17 cellular contexts compared by ENCODE assay signal in genomic region chr5:119362714-119363113, GRCh38. TPM values are rescaled to one million over a fixed set of nuclear protein-coding genes. Genes with fewer than 3 reads are reported as not detected.
A peak's percentile ranks its signal among the peaks of the same experiment; 100 is the strongest.
DNase-seq lines count a peak whose midpoint lies in the region; ATAC-seq and TF ChIP-seq lines count a peak whose summit lies in the region.
"Had no signal": no experiment of that assay in that cellular context is flagged by ENCODE, and none has a peak within 500 bp of the region (broad histone marks: within the 10 kb centered on the region; RNA-seq: fewer than 3 reads in every experiment).

No MANE protein-coding gene starts in this region.

- H3K9me3 Mint-ChIP-seq in activated naive CD4-positive, alpha-beta T cell treated with anti-CD3 and anti-CD28 coated beads for 36 hours = no peaks in the 10 kb centered on the region
- H3K9me3 Mint-ChIP-seq in activated B cell treated with CpG ODN at 0.5 μM for 24 hours = peaks cover 2% of the 10 kb centered on the region
- H3K9me3 Mint-ChIP-seq in dendritic cell treated with granulocyte-macrophage colony-stimulating factor and Interleukin-4, amounts not matched to agents 40 ng/mL and 50 ng/mL, for 4 days = no peaks in the 10 kb centered on the region

- H3K36me3 ChIP-seq in subcutaneous abdominal adipose tissue (ENCODE audit: control insufficient read depth in 5 of 5, insufficient read depth in 5 of 5, low read length in 5 of 5) (no peaks in the 10 kb centered on the region), HAP-1 (replicated peaks) (no peaks in the 10 kb centered on the region)
- H3K36me3 ChIP-seq: brain microvascular endothelial cell, gastroesophageal sphincter, upper lobe of left lung had no signal

- no peaks in the 10 kb centered on the region for H3K27me3 Mint-ChIP-seq in activated naive CD4-positive, alpha-beta T cell treated with anti-CD3 and anti-CD28 coated beads for 36 hours (ENCODE audit: low read depth)
- H3K27me3 Mint-ChIP-seq in activated B cell treated with CpG ODN at 0.5 μM for 24 hours = no peaks in the 10 kb centered on the region
- no peaks in the 10 kb centered on the region for H3K27me3 Mint-ChIP-seq in dendritic cell treated with granulocyte-macrophage colony-stimulating factor and Interleukin-4, amounts not matched to agents 40 ng/mL and 50 ng/mL, for 4 days

- DNase-seq in activated naive CD4-positive, alpha-beta T cell treated with anti-CD3 and anti-CD28 coated beads for 36 hours = no peak
- no peak for DNase-seq in activated naive CD4-positive, alpha-beta T cell treated with Interleukin-2 at 50 U/mL for 16 hours
- DNase-seq in activated B cell treated with CpG ODN at 0.5 μM for 24 hours (no peak), HAP-1 (ENCODE audit: low spot score in 2 of 2) (no peak), NCI-H2081 (lab: John Stamatoyannopoulos, UW) (no peak)
- DNase-seq: activated CD8-positive, alpha-beta memory T cell treated with anti-CD3 and anti-CD28 coated beads for 24 hours; brain microvascular endothelial cell; dorsolateral prefrontal cortex; left colon; NCI-H187 treated with DMSO at 0.1 percent for 48 hours; nucleus accumbens; stimulated activated CD4-positive, alpha-beta T cell treated with anti-CD3 and anti-CD28 coated beads, Interleukin-12 subunit alpha, Interleukin-12 subunit beta, amount 100 ng/mL, for 4 hours; upper lobe of left lung had no signal

- intact Hi-C loops in activated naive CD4-positive, alpha-beta T cell treated with anti-CD3 and anti-CD28 coated beads for 36 hours (cut with micrococcal nuclease) = no loop called here
- intact Hi-C loops in activated B cell treated with CpG ODN at 0.5 μM for 24 hours (cut with micrococcal nuclease) = no loop called here
- intact Hi-C loops in dendritic cell treated with granulocyte-macrophage colony-stimulating factor and Interleukin-4, amounts not matched to agents 40 ng/mL and 50 ng/mL, for 4 days (cut with micrococcal nuclease) = no loop called here

- peak overlapping the region; percentile 51 for H3K27ac ChIP-seq in subcutaneous abdominal adipose tissue (ENCODE audit: low read depth, low read length)
- H3K27ac ChIP-seq: brain microvascular endothelial cell, dorsolateral prefrontal cortex, gastroesophageal sphincter, upper lobe of left lung had no signal

- no peak overlapping the region for H3K4me3 ChIP-seq in subcutaneous abdominal adipose tissue (ENCODE audit: low read depth in 1 of 5, low read length in 5 of 5)
- no peak overlapping the region for H3K4me3 ChIP-seq in HAP-1
- H3K4me3 ChIP-seq: dorsolateral prefrontal cortex, gastroesophageal sphincter, upper lobe of left lung had no signal

- H3K4me3 Mint-ChIP-seq in activated naive CD4-positive, alpha-beta T cell treated with anti-CD3 and anti-CD28 coated beads for 36 hours = peak overlapping the region; percentile 28
- H3K4me3 Mint-ChIP-seq in activated B cell treated with CpG ODN at 0.5 μM for 24 hours = peak overlapping the region; percentile 1
- no peak overlapping the region for H3K4me3 Mint-ChIP-seq in dendritic cell treated with granulocyte-macrophage colony-stimulating factor and Interleukin-4, amounts not matched to agents 40 ng/mL and 50 ng/mL, for 4 days

- peaks cover 74% of the 10 kb centered on the region for H3K36me3 Mint-ChIP-seq in activated naive CD4-positive, alpha-beta T cell treated with anti-CD3 and anti-CD28 coated beads for 36 hours (ENCODE audit: low read depth)
- H3K36me3 Mint-ChIP-seq in activated B cell treated with CpG ODN at 0.5 μM for 24 hours (ENCODE audit: low read depth) = peaks cover 72% of the 10 kb centered on the region
- H3K36me3 Mint-ChIP-seq in dendritic cell treated with granulocyte-macrophage colony-stimulating factor and Interleukin-4, amounts not matched to agents 40 ng/mL and 50 ng/mL, for 4 days (ENCODE audit: low read depth) = peaks cover 86% of the 10 kb centered on the region

- H3K9me3 ChIP-seq in subcutaneous abdominal adipose tissue (ENCODE audit: control insufficient read depth in 5 of 5, low read length in 5 of 5) (no peaks in the 10 kb centered on the region), HAP-1 (no peaks in the 10 kb centered on the region)
- H3K9me3 ChIP-seq: gastroesophageal sphincter, upper lobe of left lung had no signal

- H3K4me1 Mint-ChIP-seq in activated naive CD4-positive, alpha-beta T cell treated with anti-CD3 and anti-CD28 coated beads for 36 hours (ENCODE audit: low read depth) = peaks cover 96% of the 10 kb centered on the region
- peaks cover 98% of the 10 kb centered on the region for H3K4me1 Mint-ChIP-seq in activated B cell treated with CpG ODN at 0.5 μM for 24 hours
- H3K4me1 Mint-ChIP-seq in dendritic cell treated with granulocyte-macrophage colony-stimulating factor and Interleukin-4, amounts not matched to agents 40 ng/mL and 50 ng/mL, for 4 days (ENCODE audit: low read depth) = peaks cover 87% of the 10 kb centered on the region

- in situ Hi-C loops in HAP-1 (cut with MboI; ENCODE audit: low sequenced_read_pairs) = no loop called here

- ATAC-seq in activated B cell treated with CpG ODN at 0.5 μM for 24 hours (ENCODE audit: low read depth) = no peak
- ATAC-seq in GM18870 (IDR thresholded peaks at IDR 0.05; ENCODE audit: unreplicated experiment) = no peak
- ATAC-seq: gastroesophageal sphincter, left colon had no signal

- H3K27me3 ChIP-seq in subcutaneous abdominal adipose tissue (ENCODE audit: control insufficient read depth in 5 of 5, insufficient read depth in 4 of 5, low read length in 5 of 5) = no peaks in the 10 kb centered on the region
- H3K27me3 ChIP-seq in HAP-1 (ENCODE audit: low read depth) = no peaks in the 10 kb centered on the region
- H3K27me3 ChIP-seq: brain microvascular endothelial cell, gastroesophageal sphincter, upper lobe of left lung had no signal

- H3K27ac Mint-ChIP-seq in activated naive CD4-positive, alpha-beta T cell treated with anti-CD3 and anti-CD28 coated beads for 36 hours = peak overlapping the region; percentile 98
- H3K27ac Mint-ChIP-seq in activated B cell treated with CpG ODN at 0.5 μM for 24 hours = peak overlapping the region; percentile 84
- H3K27ac Mint-ChIP-seq in dendritic cell treated with granulocyte-macrophage colony-stimulating factor and Interleukin-4, amounts not matched to agents 40 ng/mL and 50 ng/mL, for 4 days = peak overlapping the region; percentile 23

- CTCF ChIA-PET in activated naive CD4-positive, alpha-beta T cell treated with anti-CD3 and anti-CD28 coated beads for 36 hours (lab: Charles Lee) = interaction anchor here (1.0 to 2.5 kb wide), 8 partner anchors 16 to 60 kb away, joined by 3 to 6 read pairs (median 4); no protein-coding TSS in a partner anchor
- CTCF ChIA-PET in activated B cell treated with CpG ODN at 0.5 μM for 24 hours (lab: Charles Lee) = interaction anchor here (0.8 to 2.6 kb wide), 3 partner anchors 22 to 49 kb away, joined by 3 to 8 read pairs (median 3); no protein-coding TSS in a partner anchor

- POLR2A ChIA-PET in activated B cell treated with CpG ODN at 0.5 μM for 24 hours (lab: Charles Lee) = interaction anchor here (1.0 to 14.1 kb wide), 4 partner anchors 22 to 94 kb away, joined by 3 to 388 read pairs (median 4); no protein-coding TSS in a partner anchor

- peaks cover 0 to 78% (median 61%) of the 10 kb centered on the region in 5 donors for H3K4me1 ChIP-seq in subcutaneous abdominal adipose tissue (ENCODE audit: control insufficient read depth in 5 of 5, insufficient read depth in 5 of 5, low read length in 5 of 5)
- peaks cover 8% of the 10 kb centered on the region for H3K4me1 ChIP-seq in HAP-1

- H3K9ac ChIP-seq in subcutaneous abdominal adipose tissue (ENCODE audit: low read length in 5 of 5) = no peak overlapping the region

- TF ChIP-seq CTCF in activated B cell treated with CpG ODN at 0.5 μM for 24 hours (IDR thresholded peaks at IDR 0.05) = no peak

RNA-seq across cellular contexts. Expression of gene TNFAIP8, which starts 6.9 kb away (rescaled TPM):
- total RNA-seq in activated naive CD4-positive, alpha-beta T cell treated with anti-CD3 and anti-CD28 coated beads for 36 hours = 100 to 1,000 TPM; 141 to 142 TPM
- total RNA-seq in activated B cell treated with CpG ODN at 0.5 μM for 24 hours = 135 and 149 TPM in 2 replicates

Comparison
In these comparisons a context has a peak if more than half of its experiments do, and no peak if none do; other contexts are left out.
1. H3K27ac Mint-ChIP-seq: peak in every context shown above with its lines; median percentile 98 in activated naive CD4-positive, alpha-beta T cell treated with anti-CD3 and anti-CD28 coated beads for 36 hours; 84 in activated B cell treated with CpG ODN at 0.5 μM for 24 hours; 23 in dendritic cell treated with granulocyte-macrophage colony-stimulating factor and Interleukin-4, amounts not matched to agents 40 ng/mL and 50 ng/mL, for 4 days.